ENCODE assay signal across 9 cellular contexts in the genomic region with DNA sequence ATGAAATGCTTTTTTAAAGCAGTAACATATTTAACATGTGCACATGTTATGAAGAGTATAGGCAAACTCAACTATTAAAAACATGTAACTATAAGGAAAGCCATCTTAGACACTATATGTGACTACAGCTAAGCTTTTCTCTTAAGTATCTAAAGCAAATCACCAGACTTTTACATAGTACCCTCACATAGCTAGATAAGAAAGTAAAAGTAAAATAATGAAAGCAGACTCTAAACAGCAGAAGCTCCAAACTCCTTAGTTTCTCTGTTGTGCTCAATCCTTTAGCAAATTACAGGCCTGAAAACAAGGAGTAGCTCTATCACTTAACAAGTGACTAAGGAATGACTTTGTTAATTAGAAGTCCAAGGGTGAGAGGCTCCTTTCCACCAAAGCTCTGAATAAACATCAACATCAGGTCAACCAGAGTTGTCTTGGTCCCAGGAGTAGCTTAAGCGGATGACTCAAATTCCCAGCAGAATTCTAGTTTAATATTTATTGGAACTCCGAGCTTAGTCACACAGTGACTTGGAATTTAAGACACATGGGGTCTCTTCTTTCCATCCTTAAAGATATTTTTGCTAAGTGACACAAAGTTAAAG. TPM values are rescaled to one million over a fixed set of nuclear protein-coding genes. Genes with fewer than 3 reads are reported as not detected.
DNase-seq lines count a peak whose midpoint lies in the region; ATAC-seq and TF ChIP-seq lines count a peak whose summit lies in the region.
"Had no signal": no experiment of that assay in that cellular context is flagged by ENCODE, and none has a peak within 500 bp of the region (broad histone marks: within the 10 kb centered on the region; RNA-seq: fewer than 3 reads in every experiment).

No MANE protein-coding gene starts in this region.

- TF ChIP-seq CTCF in psoas muscle (IDR thresholded peaks at IDR 0.05) = no peak
- no peak for TF ChIP-seq CTCF in GM13976 (IDR thresholded peaks at IDR 0.05; ENCODE audit: borderline replicate concordance, control extremely low read depth, extremely low read depth, insufficient read depth, missing control alignments)
- TF ChIP-seq CTCF in dorsolateral prefrontal cortex (IDR thresholded peaks at IDR 0.05 in 54 of 56, conservative IDR thresholded peaks at IDR 0.05 in 2 of 56; ENCODE audit: low read depth in 1 of 56, partially characterized antibody in 56 of 56) = no peak

- no peaks in the 10 kb centered on the region for H3K36me3 ChIP-seq in psoas muscle (ENCODE audit: insufficient read depth in 1 of 2, low read depth in 1 of 2)

- in situ Hi-C loops in GM13976 (cut with MboI; ENCODE audit: low sequenced_read_pairs, unreplicated experiment) = loop anchor here (10.0 kb wide), 1 partner anchor 184 kb away; no protein-coding TSS in a partner anchor

- H3K4me3 ChIP-seq in psoas muscle = peak overlapping the region; percentile 29
- peak overlapping the region in 6 of 59 donors; percentile 2 to 33 (median 6) for H3K4me3 ChIP-seq in dorsolateral prefrontal cortex

- 17 to 41% (median 25%) methylated on average over 2 of the region's 2 CpGs for WGBS in psoas muscle, 3 donors

- DNase-seq in KG1 (lab: John Stamatoyannopoulos, UW) (peak; percentile 15), dermis blood vessel endothelial cell (peak; percentile 63), psoas muscle (no peak), GM13976 (ENCODE audit: low spot score) (no peak), dorsolateral prefrontal cortex (no peak), HK-2 (ENCODE audit: unreplicated experiment) (no peak), NCI-H524 treated with DMSO at 0.1 percent for 48 hours (lab: John Stamatoyannopoulos, UW) (no peak)

- no peaks in the 10 kb centered on the region for H3K9me3 ChIP-seq in psoas muscle

- intact Hi-C loops in psoas muscle (cut with DNase I) (loop anchor here in 1 of 2 donors (5.0 to 10.0 kb wide), 2 partner anchors 84 to 163 kb away; no protein-coding TSS in a partner anchor), dorsolateral prefrontal cortex (cut with DNase I) (no loop called here)

- peak; percentile 28 for ATAC-seq in GM18511 (IDR thresholded peaks at IDR 0.05; ENCODE audit: unreplicated experiment)
- ATAC-seq in psoas muscle = peak; percentile 25 to 70 (median 32)

- H3K4me1 ChIP-seq in psoas muscle = peaks cover 92% of the 10 kb centered on the region

- H3K27me3 ChIP-seq in psoas muscle (ENCODE audit: insufficient read depth in 3 of 3, low read length in 2 of 3) (no peaks in the 10 kb centered on the region), dorsolateral prefrontal cortex (no peaks in the 10 kb centered on the region)

- H3K27ac ChIP-seq in psoas muscle (peak overlapping the region; percentile 34), dorsolateral prefrontal cortex (peak overlapping the region in 13 of 59 donors; percentile 1 to 57 (median 16))
- H3K27ac ChIP-seq: KMS-11 had no signal

RNA-seq across cellular contexts. Expression of a gene that starts 6.0 kb away (rescaled TPM):
- total RNA-seq in dermis blood vessel endothelial cell (51.1 and 56.0 TPM in 2 replicates), psoas muscle (100 to 1,000 TPM in 1 of 4 donors, 10 to 100 TPM in 3; 42.8 to 137 (median 58.9) TPM), dorsolateral prefrontal cortex (10 to 100 TPM; 24.3 to 54.6 (median 39.1) TPM)
- polyA plus RNA-seq in psoas muscle = 10 to 100 TPM; 12.1 to 30.3 (median 14.6) TPM

Comparison
In these comparisons a context has a peak if more than half of its experiments do, and no peak if none do; other contexts are left out.
1. DNase-seq: peak in KG1 (single experiment) and dermis blood vessel endothelial cell (single experiment); none in psoas muscle (0 of 2), GM13976 (single experiment), dorsolateral prefrontal cortex (0 of 10), HK-2 (single experiment) and NCI-H524 treated with DMSO at 0.1 percent for 48 hours (single experiment).